8 cellular contexts compared by ENCODE assay signal in the genomic region with DNA sequence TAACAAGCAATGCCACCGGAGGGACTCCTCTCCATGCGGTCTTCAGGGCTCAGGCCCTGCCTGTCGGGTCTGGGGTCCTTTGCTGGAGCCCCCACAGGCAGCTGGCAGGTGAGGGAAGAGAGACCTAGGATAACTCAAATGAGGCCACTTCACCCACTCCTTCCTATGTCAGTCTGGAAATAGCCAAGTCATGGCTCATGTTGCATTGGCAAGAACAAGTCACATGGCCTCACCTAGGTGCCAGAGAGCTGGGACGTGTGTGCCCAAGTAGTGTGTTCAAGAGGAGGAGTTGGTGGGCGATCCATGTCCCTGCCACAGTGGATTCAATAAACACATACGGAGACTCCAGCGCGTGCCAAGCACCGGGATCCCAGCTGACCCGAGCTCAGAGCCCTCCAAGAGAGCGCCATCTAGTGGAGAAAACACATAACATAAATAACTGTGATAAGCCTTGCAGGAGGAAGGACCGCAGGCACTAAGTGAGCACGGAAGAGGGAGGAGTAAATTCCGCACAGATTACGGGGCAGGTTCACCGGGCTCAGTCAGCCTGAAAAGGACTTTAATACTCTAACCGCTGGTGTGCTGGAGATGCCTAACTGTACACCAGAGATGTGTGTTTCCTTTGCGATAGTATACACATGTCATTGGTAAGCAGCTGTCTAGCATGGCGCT.
DNase-seq lines count a peak whose midpoint lies in the region; ATAC-seq and TF ChIP-seq lines count a peak whose summit lies in the region.

No MANE protein-coding gene starts in this region.

- no peaks in the 10 kb centered on the region for H3K36me3 Mint-ChIP-seq in activated naive CD8-positive, alpha-beta T cell treated with anti-CD3 and anti-CD28 coated beads, Interleukin-2, amount 10 ng/mL, durations not matched to agents 7 days and 5 days

- DNase-seq in COR-L47 (lab: John Stamatoyannopoulos, UW), result peak; percentile 39
- DNase-seq in NCI-H1694 treated with DMSO at 0.1 percent for 48 hours (lab: John Stamatoyannopoulos, UW), result peak; percentile 21
- DNase-seq in activated naive CD8-positive, alpha-beta T cell treated with anti-CD3 and anti-CD28 coated beads, Interleukin-2, amount 10 ng/mL, durations not matched to agents 7 days and 5 days, result peak; percentile 50
- DNase-seq in iPS-NIHi7 (ENCODE audit: extremely low spot score), result peak; percentile 88
- peak; percentile 74 for DNase-seq in testis
- DNase-seq in NOMO-1 treated with DMSO at 0.1 percent for 48 hours (lab: John Stamatoyannopoulos, UW; ENCODE audit: unreplicated experiment), result no peak

- POLR2A ChIA-PET in activated naive CD8-positive, alpha-beta T cell treated with anti-CD3 and anti-CD28 coated beads, Interleukin-2, amount 10 ng/mL, durations not matched to agents 7 days and 5 days (lab: Charles Lee), result no interaction called here

- H3K27ac ChIP-seq in testis, result no peak overlapping the region

- H3K4me3 ChIP-seq in testis, result no peak overlapping the region

- H3K27ac Mint-ChIP-seq in activated naive CD8-positive, alpha-beta T cell treated with anti-CD3 and anti-CD28 coated beads, Interleukin-2, amount 10 ng/mL, durations not matched to agents 7 days and 5 days, result peak overlapping the region; percentile 12

- intact Hi-C loops in testis (cut with DNase I; ENCODE audit: low total_unique reads), result no loop called here

- H3K9me3 ChIP-seq in testis, result no peaks in the 10 kb centered on the region

- H3K27me3 ChIP-seq in testis, result no peaks in the 10 kb centered on the region

- peak; percentile 73 to 81 (median 78) for TF ChIP-seq CTCF in testis (IDR thresholded peaks at IDR 0.05)

- H3K9me3 Mint-ChIP-seq in activated naive CD8-positive, alpha-beta T cell treated with anti-CD3 and anti-CD28 coated beads, Interleukin-2, amount 10 ng/mL, durations not matched to agents 7 days and 5 days, result no peaks in the 10 kb centered on the region

- peak overlapping the region; percentile 15 for H3K4me3 Mint-ChIP-seq in activated naive CD8-positive, alpha-beta T cell treated with anti-CD3 and anti-CD28 coated beads, Interleukin-2, amount 10 ng/mL, durations not matched to agents 7 days and 5 days

- H3K27me3 Mint-ChIP-seq in activated naive CD8-positive, alpha-beta T cell treated with anti-CD3 and anti-CD28 coated beads, Interleukin-2, amount 10 ng/mL, durations not matched to agents 7 days and 5 days, result no peaks in the 10 kb centered on the region

- TF ChIP-seq POLR2A in testis (IDR thresholded peaks at IDR 0.05), result no peak

- no peaks in the 10 kb centered on the region for H3K4me1 ChIP-seq in testis

- H3K4me1 Mint-ChIP-seq in activated naive CD8-positive, alpha-beta T cell treated with anti-CD3 and anti-CD28 coated beads, Interleukin-2, amount 10 ng/mL, durations not matched to agents 7 days and 5 days, result peaks cover 8% of the 10 kb centered on the region

- no peaks in the 10 kb centered on the region for H3K36me3 ChIP-seq in testis (ENCODE audit: low read depth, missing control alignments)

- ATAC-seq in GM18517 (IDR thresholded peaks at IDR 0.05; ENCODE audit: unreplicated experiment) (peak; percentile 90), HG02885 (IDR thresholded peaks at IDR 0.05; ENCODE audit: poor library complexity, unreplicated experiment) (peak; percentile 90)
- peak; percentile 97 for ATAC-seq in activated naive CD8-positive, alpha-beta T cell treated with anti-CD3 and anti-CD28 coated beads, Interleukin-2, amount 10 ng/mL, durations not matched to agents 7 days and 5 days (ENCODE audit: low read depth)

- 34 to 43% methylated on average over 17 to 19 of the region's 19 CpGs for WGBS in testis, 2 donors
